ENCODE assay signal across 8 cellular contexts in the genomic region with DNA sequence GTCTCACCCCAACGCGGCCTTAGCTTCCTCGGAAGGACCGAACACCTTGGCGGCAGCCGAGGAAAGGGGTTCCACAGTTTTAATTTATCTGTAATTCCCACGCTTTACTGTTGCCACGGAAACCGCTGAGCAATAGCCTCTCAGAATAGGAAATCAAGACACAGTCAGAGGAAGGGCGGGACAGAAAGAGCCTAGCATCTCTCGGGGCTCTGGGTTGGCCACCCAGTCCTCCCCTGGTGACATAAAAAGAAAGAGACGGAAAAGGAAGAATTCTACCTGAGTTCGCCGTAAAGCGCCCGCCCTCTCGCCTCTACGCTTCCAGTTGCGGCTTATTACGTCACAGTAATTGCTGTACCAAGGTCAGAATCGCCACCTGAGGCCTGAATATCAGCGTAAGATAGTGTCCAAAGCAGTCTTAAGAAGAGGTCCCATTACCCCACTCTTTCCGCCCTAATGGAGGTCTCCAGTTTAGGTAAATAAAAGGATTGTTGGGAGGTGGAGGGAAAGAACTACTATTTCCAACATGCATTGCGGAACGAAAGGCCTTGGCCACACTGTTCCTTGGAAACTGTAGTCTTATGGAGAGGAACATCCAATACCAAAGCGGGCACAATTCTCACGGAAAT. TPM values are rescaled to one million over a fixed set of nuclear protein-coding genes. Genes with fewer than 3 reads are reported as not detected.
DNase-seq lines count a peak whose midpoint lies in the region; ATAC-seq and TF ChIP-seq lines count a peak whose summit lies in the region.

No MANE protein-coding gene starts in this region.

- peak overlapping the region; percentile 90 for H3K4me2 ChIP-seq in PC-9

- H3K4me1 Mint-ChIP-seq in activated T-cell treated with anti-CD3 and anti-CD28 coated beads, Interleukin-2, amount 50 U/mL, for 4 hours (ENCODE audit: low read depth), result peaks cover 20% of the 10 kb centered on the region

- TF ChIP-seq POLR2A in esophagus squamous epithelium (IDR thresholded peaks at IDR 0.05), result peak in 3 of 4 donors; percentile 36 to 47 (median 39)

- H3K9me3 ChIP-seq in PC-9 (ENCODE audit: insufficient read depth, low read depth) (no peaks in the 10 kb centered on the region), esophagus squamous epithelium (no peaks in the 10 kb centered on the region), muscle layer of duodenum (ENCODE audit: control insufficient read depth in 1 of 2, low read length in 2 of 2) (no peaks in the 10 kb centered on the region)

- TF ChIP-seq CTCF in PC-9 (conservative IDR thresholded peaks at IDR 0.05) (no peak), esophagus squamous epithelium (IDR thresholded peaks at IDR 0.05) (peak in 1 of 6 experiments; percentile 8)

- H4K20me1 ChIP-seq in PC-9 (ENCODE audit: insufficient read depth), result peaks cover 10% of the 10 kb centered on the region

- H3K27me3 Mint-ChIP-seq in activated T-cell treated with anti-CD3 and anti-CD28 coated beads, Interleukin-2, amount 50 U/mL, for 4 hours (ENCODE audit: low read depth), result no peaks in the 10 kb centered on the region

- intact Hi-C loops in PC-9 (cut with micrococcal nuclease; ENCODE audit: unreplicated experiment), result loop anchor here (2.0 kb wide), 1 partner anchor 149 kb away; no protein-coding TSS in a partner anchor
- intact Hi-C loops in esophagus squamous epithelium (cut with DNase I), result loop anchor here (5.0 kb wide), 1 partner anchor 43 kb away; the partner anchor contains the start of gene BRCA1

- DNase-seq in DMS153 (lab: John Stamatoyannopoulos, UW), result peak; percentile 96
- DNase-seq in KG1 (lab: John Stamatoyannopoulos, UW), result peak; percentile 91
- DNase-seq in PC-9, result peak; percentile 85 to 95
- DNase-seq in activated T-cell treated with anti-CD3 and anti-CD28 coated beads, Interleukin-2, amount 50 U/mL, for 4 hours, result peak; percentile 79
- peak; percentile 49 for DNase-seq in esophagus squamous epithelium (lab: John Stamatoyannopoulos, UW)
- peak; percentile 62 for DNase-seq in stimulated activated CD8-positive, alpha-beta memory T cell treated with anti-CD3 and anti-CD28 coated beads, Interleukin-7, amount 100 ng/mL, for 24 hours (ENCODE audit: low read depth)

- 0 to 1% methylated on average over 18 to 19 of the region's 27 CpGs for WGBS in esophagus squamous epithelium, 2 donors

- peaks cover 4% of the 10 kb centered on the region for H3K36me3 Mint-ChIP-seq in activated T-cell treated with anti-CD3 and anti-CD28 coated beads, Interleukin-2, amount 50 U/mL, for 4 hours (ENCODE audit: insufficient read depth)

- CTCF ChIA-PET in PC-9 (lab: Charles Lee), result no interaction called here

- H2AFZ ChIP-seq in PC-9, result peak overlapping the region; percentile 92

- TSS peak; percentile 54 for BruUV-seq in PC-9 (replicated peaks; lab: Mats Ljungman, UMichigan)

- peaks cover 38% of the 10 kb centered on the region for H3F3A ChIP-seq in PC-9 (ENCODE audit: insufficient read depth, low read depth)

- H3K36me3 ChIP-seq in PC-9 (ENCODE audit: low read depth), result peaks cover 4% of the 10 kb centered on the region
- peaks cover 0 to 11% (median 0%) of the 10 kb centered on the region in 3 donors for H3K36me3 ChIP-seq in esophagus squamous epithelium
- peaks cover 0 to 19% of the 10 kb centered on the region in 2 donors for H3K36me3 ChIP-seq in muscle layer of duodenum (ENCODE audit: control insufficient read depth in 1 of 2, insufficient read depth in 2 of 2, low read length in 2 of 2)

- H3K27ac ChIP-seq in PC-9 (peak overlapping the region; percentile 95), esophagus squamous epithelium (peak overlapping the region; percentile 94 to 100 (median 98)), muscle layer of duodenum (ENCODE audit: low read length) (peak overlapping the region; percentile 99)

- ATAC-seq in GM21737 (IDR thresholded peaks at IDR 0.05; ENCODE audit: unreplicated experiment), result peak; percentile 67
- peak; percentile 86 to 88 for ATAC-seq in activated T-cell treated with anti-CD3 and anti-CD28 coated beads, Interleukin-2, amount 50 U/mL, for 4 hours

- H3K27me3 ChIP-seq in PC-9 (ENCODE audit: insufficient read depth, low read depth), result no peaks in the 10 kb centered on the region
- no peaks in the 10 kb centered on the region for H3K27me3 ChIP-seq in esophagus squamous epithelium
- H3K27me3 ChIP-seq in muscle layer of duodenum (ENCODE audit: low read depth, low read length), result no peaks in the 10 kb centered on the region

- no peaks in the 10 kb centered on the region for H3K9me2 ChIP-seq in PC-9 (ENCODE audit: insufficient read depth)

- H3K4me1 ChIP-seq in PC-9 (replicated peaks; ENCODE audit: insufficient read depth) (peaks cover 14% of the 10 kb centered on the region), esophagus squamous epithelium (peaks cover 25 to 54% (median 44%) of the 10 kb centered on the region in 3 donors), muscle layer of duodenum (ENCODE audit: control insufficient read depth in 1 of 2, insufficient read depth in 2 of 2, low read length in 2 of 2) (peaks cover 4 to 31% of the 10 kb centered on the region in 2 donors)

- POLR2A ChIA-PET in PC-9 (lab: Charles Lee; ENCODE audit: unreplicated experiment), result interaction anchor here (1.0 kb wide), 1 partner anchor 45 kb away, joined by 3 read pairs; the partner anchor contains the start of gene BRCA1

- no peak overlapping the region for H3K4me3 Mint-ChIP-seq in activated T-cell treated with anti-CD3 and anti-CD28 coated beads, Interleukin-2, amount 50 U/mL, for 4 hours

- peaks cover 59% of the 10 kb centered on the region for H3K79me2 ChIP-seq in PC-9 (ENCODE audit: low read depth)

- H3K4me3 ChIP-seq in PC-9, result peak overlapping the region; percentile 71
- peak overlapping the region; percentile 61 to 97 (median 82) for H3K4me3 ChIP-seq in esophagus squamous epithelium
- H3K4me3 ChIP-seq in muscle layer of duodenum (ENCODE audit: low read depth in 1 of 2, low read length in 2 of 2), result peak overlapping the region; percentile 84 to 85

- no peaks in the 10 kb centered on the region for H3K9me3 Mint-ChIP-seq in activated T-cell treated with anti-CD3 and anti-CD28 coated beads, Interleukin-2, amount 50 U/mL, for 4 hours

RNA-seq across cellular contexts. Expression of gene NBR1, which starts 0.8 kb away (rescaled TPM):
- total RNA-seq in PC-9 (2021) (80.5 and 93.7 TPM in 2 replicates), esophagus squamous epithelium (10 to 100 TPM; 30.6 to 61.6 (median 42.0) TPM)
- 10 to 100 TPM; 26.8 to 31.9 (median 28.0) TPM for total RNA-seq in activated T-cell treated with anti-CD3 and anti-CD28 coated beads, Interleukin-2, amount 50 U/mL, for 4 hours

RNA-seq across cellular contexts. Expression of gene TMEM106A, which starts 41.4 kb away (rescaled TPM):
- total RNA-seq in PC-9 (2021) (8.3 and 8.6 TPM in 2 replicates), esophagus squamous epithelium (1 to 10 TPM in 3 of 4 donors, under 1 TPM in 1; 0.27 to 2.5 (median 1.6) TPM)
- 1 to 10 TPM; 7.7 to 8.6 (median 7.9) TPM for total RNA-seq in activated T-cell treated with anti-CD3 and anti-CD28 coated beads, Interleukin-2, amount 50 U/mL, for 4 hours

RNA-seq across cellular contexts. Expression of gene BRCA1, which starts 45.1 kb away (rescaled TPM):
- 40.9 and 52.0 TPM in 2 replicates for total RNA-seq in PC-9 (2021)
- total RNA-seq in activated T-cell treated with anti-CD3 and anti-CD28 coated beads, Interleukin-2, amount 50 U/mL, for 4 hours, result 10 to 100 TPM; 29.5 to 37.4 (median 36.5) TPM
- total RNA-seq in esophagus squamous epithelium, result 10 to 100 TPM in 2 of 4 donors, 1 to 10 TPM in 2; 6.3 to 20.7 (median 9.8) TPM

RNA-seq across cellular contexts. Expression of gene CCDC200, which starts 58.2 kb away (rescaled TPM):
- total RNA-seq in PC-9 (2021), result not detected in 2 replicates
- total RNA-seq in activated T-cell treated with anti-CD3 and anti-CD28 coated beads, Interleukin-2, amount 50 U/mL, for 4 hours, result not detected
- not detected for total RNA-seq in esophagus squamous epithelium

Comparison
In these comparisons a context has a peak if more than half of its experiments do, and no peak if none do; other contexts are left out.
1. Peak in every context shown above with its lines: DNase-seq, ATAC-seq, H3K4me3 ChIP-seq and H3K27ac ChIP-seq.